Comparison of ENCODE assay signal across 9 cellular contexts in genomic region chr12:65106948-65107347, GRCh38. TPM values are rescaled to one million over a fixed set of nuclear protein-coding genes. Genes with fewer than 3 reads are reported as not detected.
DNase-seq lines count a peak whose midpoint lies in the region; ATAC-seq and TF ChIP-seq lines count a peak whose summit lies in the region.
"Had no signal": no experiment of that assay in that cellular context is flagged by ENCODE, and none has a peak within 500 bp of the region (broad histone marks: within the 10 kb centered on the region; RNA-seq: fewer than 3 reads in every experiment).

No MANE protein-coding gene starts in this region.

- H3K27me3 ChIP-seq in left lung (no peaks in the 10 kb centered on the region), esophagus muscularis mucosa (no peaks in the 10 kb centered on the region)

- ATAC-seq in left lung (no peak), GM21390 (IDR thresholded peaks at IDR 0.05; ENCODE audit: unreplicated experiment) (no peak)
- ATAC-seq: naive thymus-derived CD4-positive, alpha-beta T cell had no signal

- in situ Hi-C loops in GM13976 (cut with MboI; ENCODE audit: low sequenced_read_pairs, unreplicated experiment) (loop anchor here (25.0 kb wide), 1 partner anchor 570 kb away; no protein-coding TSS in a partner anchor), astrocyte of the cerebellum (cut with HindIII; ENCODE audit: low sequenced_read_pairs) (no loop called here)

- H3K27ac ChIP-seq in C4-2B (no peak overlapping the region), left lung (no peak overlapping the region), esophagus muscularis mucosa (replicated peaks in 1 of 4) (no peak overlapping the region)

- TF ChIP-seq CTCF in C4-2B (conservative IDR thresholded peaks at IDR 0.05) (peak; percentile 72), GM13976 (IDR thresholded peaks at IDR 0.05; ENCODE audit: borderline replicate concordance, control extremely low read depth, extremely low read depth, insufficient read depth, missing control alignments) (peak; percentile 14), astrocyte of the cerebellum (IDR thresholded peaks at IDR 0.05; ENCODE audit: low read depth, low read length, missing control alignments) (peak; percentile 2), left lung (IDR thresholded peaks at IDR 0.05) (peak; percentile 16 to 17), esophagus muscularis mucosa (IDR thresholded peaks at IDR 0.05) (no peak)

- no peak for TF ChIP-seq EP300 in esophagus muscularis mucosa (IDR thresholded peaks at IDR 0.05)

- H3K4me1 ChIP-seq in left lung, result no peaks in the 10 kb centered on the region
- H3K4me1 ChIP-seq in esophagus muscularis mucosa, result no peaks in the 10 kb centered on the region

- H3K36me3 ChIP-seq in left lung (no peaks in the 10 kb centered on the region), esophagus muscularis mucosa (no peaks in the 10 kb centered on the region)

- TF ChIP-seq POLR2A in esophagus muscularis mucosa (IDR thresholded peaks at IDR 0.05; ENCODE audit: low read depth), result no peak

- DNase-seq in GM13976 (ENCODE audit: low spot score), result peak; percentile 9
- DNase-seq in astrocyte of the cerebellum (ENCODE audit: low read depth), result no peak
- no peak for DNase-seq in left lung
- no peak for DNase-seq in anterior cingulate cortex (lab: John Stamatoyannopoulos, UW)
- no peak for DNase-seq in NCI-H1694 (lab: John Stamatoyannopoulos, UW)
- DNase-seq in esophagus muscularis mucosa (ENCODE audit: extremely low spot score), result no peak
- DNase-seq: naive thymus-derived CD4-positive, alpha-beta T cell had no signal

- no peak overlapping the region for H3K4me3 ChIP-seq in astrocyte of the cerebellum (ENCODE audit: low read depth, low read length)
- no peak overlapping the region for H3K4me3 ChIP-seq in left lung
- no peak overlapping the region for H3K4me3 ChIP-seq in esophagus muscularis mucosa

- intact Hi-C loops in left lung (cut with DNase I) (no loop called here), esophagus muscularis mucosa (cut with DNase I) (no loop called here)

- H3K9me3 ChIP-seq in left lung (no peaks in the 10 kb centered on the region), esophagus muscularis mucosa (no peaks in the 10 kb centered on the region)

RNA-seq across cellular contexts. Expression of gene WIF1, which starts 14.2 kb away (rescaled TPM):
- total RNA-seq in left lung (10 to 100 TPM; 42.5 to 78.1 TPM), esophagus muscularis mucosa (1 to 10 TPM in 1 of 4 donors, under 1 TPM in 1, not detected in 2; 0.11 to 1.2 TPM)
- total RNA-seq: naive thymus-derived CD4-positive, alpha-beta T cell had no signal

Comparison
In these comparisons a context has a peak if more than half of its experiments do, and no peak if none do; other contexts are left out.
1. CTCF ChIP-seq: peak in C4-2B (single experiment), GM13976 (single experiment), astrocyte of the cerebellum (single experiment) and left lung (2 of 2); none in esophagus muscularis mucosa (0 of 3).
2. RNA of gene WIF1, which starts 14.2 kb away (total RNA-seq): 42.5 to 78.1 TPM in left lung; 0.11 to 1.2 TPM in esophagus muscularis mucosa; every median in the first group is over 10 times any median in the second.